Comparison of ENCODE assay signal across 25 cellular contexts in the genomic region with DNA sequence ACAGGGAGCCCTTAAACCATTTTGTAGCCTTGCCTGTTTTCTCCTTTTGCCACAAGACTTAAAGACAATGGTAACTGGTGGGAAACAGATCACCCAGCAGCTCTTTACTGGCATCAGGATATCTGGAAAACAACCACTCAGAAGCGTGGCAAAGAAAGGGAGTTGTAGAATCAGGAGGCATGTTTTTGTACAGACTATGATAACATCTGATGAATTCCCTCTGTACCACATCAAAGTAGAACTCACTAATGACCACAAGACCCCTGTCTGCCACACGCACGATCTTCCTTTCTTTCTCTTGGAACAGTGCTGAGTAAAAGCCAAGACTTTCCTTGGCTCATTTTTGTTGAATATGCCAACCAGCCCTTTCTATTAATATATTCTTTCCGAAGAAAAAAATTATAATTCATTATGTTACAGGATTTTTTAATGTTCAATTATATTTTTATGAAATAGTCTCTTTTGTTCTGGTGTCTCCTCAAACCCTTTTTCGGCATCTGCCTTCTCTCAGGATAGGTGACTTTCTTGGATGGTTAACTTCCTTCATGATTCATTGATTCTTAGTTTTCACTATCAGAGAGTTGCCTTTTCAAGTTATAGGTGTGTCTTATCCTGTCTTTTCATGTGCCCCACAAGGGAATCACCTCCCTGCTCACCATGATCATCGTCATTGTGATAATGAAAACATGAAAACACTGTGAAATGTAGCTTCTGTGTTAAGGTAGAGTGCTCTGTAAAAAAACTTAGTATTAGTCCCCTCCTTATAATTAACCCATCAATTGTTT.
"Had no signal": no experiment of that assay in that cellular context is flagged by ENCODE, and none has a peak within 500 bp of the region (broad histone marks: within the 10 kb centered on the region; RNA-seq: fewer than 3 reads in every experiment).

No MANE protein-coding gene starts in this region.

- H3K36me3 ChIP-seq: esophagus muscularis mucosa, gastroesophageal sphincter, left ventricle myocardium inferior, lower lobe of right lung, right lobe of liver, suprapubic skin, thyroid gland, upper lobe of left lung, vagina had no signal

- FAIRE-seq: endometrium, kidney had no signal

- H3K9ac ChIP-seq: parathyroid adenoma had no signal

- H3K36me3 Mint-ChIP-seq: stimulated activated effector memory CD8-positive, alpha-beta T cell treated with anti-CD3 and anti-CD28 coated beads, Interleukin-12 subunit alpha, Interleukin-12 subunit beta, amount 100 ng/mL, for 72 hours had no signal

- H3K4me3 Mint-ChIP-seq: naive B cell; nephron progenitor cell; stimulated activated effector memory CD8-positive, alpha-beta T cell treated with anti-CD3 and anti-CD28 coated beads, Interleukin-12 subunit alpha, Interleukin-12 subunit beta, amount 100 ng/mL, for 72 hours had no signal

- H2AFZ ChIP-seq: parathyroid adenoma had no signal

- H3K27ac Mint-ChIP-seq: naive B cell; nephron progenitor cell; stimulated activated effector memory CD8-positive, alpha-beta T cell treated with anti-CD3 and anti-CD28 coated beads, Interleukin-12 subunit alpha, Interleukin-12 subunit beta, amount 100 ng/mL, for 72 hours had no signal

- H3K27me3 ChIP-seq: gastroesophageal sphincter, right lobe of liver, suprapubic skin, thyroid gland, upper lobe of left lung, vagina had no signal

- H3K4me1 Mint-ChIP-seq: naive B cell; stimulated activated effector memory CD8-positive, alpha-beta T cell treated with anti-CD3 and anti-CD28 coated beads, Interleukin-12 subunit alpha, Interleukin-12 subunit beta, amount 100 ng/mL, for 72 hours had no signal

- H3K4me1 ChIP-seq: esophagus muscularis mucosa, gastroesophageal sphincter, left ventricle myocardium inferior, lower lobe of right lung, psoas muscle, right lobe of liver, suprapubic skin, thyroid gland, upper lobe of left lung, vagina had no signal

- H3K79me2 ChIP-seq: parathyroid adenoma had no signal

- DNase-seq: cortex of kidney; effector memory CD4-positive, alpha-beta T cell; glutamatergic neuron; kidney; left cardiac atrium; left ventricle myocardium inferior; lower lobe of right lung; mesenchymal stem cell; naive B cell; nephron progenitor cell; psoas muscle; retina; right lobe of liver; stimulated activated CD4-positive, alpha-beta T cell treated with anti-CD3 and anti-CD28 coated beads, Interleukin-4, amount 100 ng/mL, for 1 hour; stimulated activated CD8-positive, alpha-beta memory T cell treated with anti-CD3 and anti-CD28 coated beads, Interleukin-4, amount 100 ng/mL, for 48 hours; stimulated activated naive CD8-positive, alpha-beta T cell treated with anti-CD3 and anti-CD28 coated beads, Interleukin-15, Interleukin-2, amounts not matched to agents 100 U/mL and 50 U/mL, for 24 hours; thyroid gland; upper lobe of left lung had no signal

- H3K27ac ChIP-seq: esophagus muscularis mucosa, gastroesophageal sphincter, left ventricle myocardium inferior, lower lobe of right lung, parathyroid adenoma, psoas muscle, right lobe of liver, suprapubic skin, thyroid gland, upper lobe of left lung, vagina had no signal

- H3K9me3 ChIP-seq: suprapubic skin, thyroid gland, vagina had no signal

- ATAC-seq: gastroesophageal sphincter; left cardiac atrium; lower lobe of right lung; psoas muscle; right lobe of liver; stimulated activated effector memory CD8-positive, alpha-beta T cell treated with anti-CD3 and anti-CD28 coated beads, Interleukin-12 subunit alpha, Interleukin-12 subunit beta, amount 100 ng/mL, for 72 hours; stimulated activated naive CD8-positive, alpha-beta T cell treated with anti-CD3 and anti-CD28 coated beads, Interleukin-15, Interleukin-2, amounts not matched to agents 100 U/mL and 50 U/mL, for 24 hours had no signal

- H3K4me3 ChIP-seq: esophagus muscularis mucosa, gastroesophageal sphincter, left ventricle myocardium inferior, lower lobe of right lung, psoas muscle, right lobe of liver, suprapubic skin, thyroid gland, upper lobe of left lung, vagina had no signal
